In the genomic region with DNA sequence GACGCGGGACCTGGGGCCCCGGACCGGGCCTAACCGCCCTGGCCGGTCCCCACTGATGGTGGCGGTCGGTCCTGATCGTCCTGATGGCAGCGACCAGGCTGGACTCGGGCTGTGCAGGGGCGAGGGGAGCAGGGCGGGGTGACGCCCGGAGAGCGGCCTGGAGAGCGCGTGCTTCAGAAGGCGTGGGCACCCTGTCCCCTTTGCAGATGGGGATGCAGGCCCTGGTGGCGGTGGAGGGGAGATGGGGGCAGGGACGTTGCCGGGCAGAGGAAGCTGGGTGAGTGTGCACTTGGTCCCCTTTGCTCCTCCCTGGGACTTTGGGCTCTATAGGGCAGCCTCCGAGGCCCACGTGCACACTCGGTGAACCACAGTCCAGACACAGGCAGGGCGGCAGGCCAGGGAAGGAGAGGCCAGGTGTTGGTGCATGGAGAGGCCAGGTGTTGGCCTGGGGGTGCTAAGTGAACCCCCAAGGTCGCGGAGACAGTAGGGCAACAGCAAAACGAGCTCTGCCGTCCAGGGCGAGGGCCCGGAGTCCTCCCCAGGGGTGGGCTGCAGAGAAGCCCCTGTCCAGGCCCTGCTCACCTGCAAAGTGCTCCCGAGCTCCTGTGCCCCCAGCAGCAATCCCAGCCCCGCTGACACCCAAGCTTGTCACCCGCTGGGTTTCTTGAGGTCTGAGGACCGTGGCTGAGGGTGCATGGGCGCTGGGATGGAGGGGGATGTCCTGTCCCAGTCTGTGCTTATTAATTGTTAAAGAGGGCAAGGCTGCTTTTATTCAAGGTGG, we compare ENCODE assay signal across 8 cellular contexts. TPM values are rescaled to one million over a fixed set of nuclear protein-coding genes. Genes with fewer than 3 reads are reported as not detected.
DNase-seq lines count a peak whose midpoint lies in the region; ATAC-seq, FAIRE-seq and TF ChIP-seq lines count a peak whose summit lies in the region.

No MANE protein-coding gene starts in this region.

- H3K27ac Mint-ChIP-seq in activated CD4-positive, alpha-beta T cell treated with anti-CD3 and anti-CD28 coated beads, Interleukin-2, amount 10 ng/mL, durations not matched to agents 24 days and 14 days: peak overlapping the region; percentile 100
- peak overlapping the region; percentile 90 to 98 for H3K27ac Mint-ChIP-seq in natural killer cell treated with Interleukin-12 subunit alpha and Interleukin-12 subunit beta and Interleukin-15 and Interleukin-18, amount 100 ng/mL, for 72 hours

- peak overlapping the region; percentile 65 for H3K4me2 ChIP-seq in endothelial cell of umbilical vein (ENCODE audit: insufficient read depth, low read length)

- H3K4me1 ChIP-seq in endothelial cell of umbilical vein (ENCODE audit: control insufficient read depth, extremely low read depth, insufficient read depth, low read length) (peaks cover 9% of the 10 kb centered on the region), tibial artery (peaks cover 0 to 27% (median 12%) of the 10 kb centered on the region in 4 donors)

- H3K4me1 Mint-ChIP-seq in activated CD4-positive, alpha-beta T cell treated with anti-CD3 and anti-CD28 coated beads, Interleukin-2, amount 10 ng/mL, durations not matched to agents 24 days and 14 days: peaks cover 14% of the 10 kb centered on the region
- peaks cover 11 to 17% of the 10 kb centered on the region in 2 donors for H3K4me1 Mint-ChIP-seq in natural killer cell treated with Interleukin-12 subunit alpha and Interleukin-12 subunit beta and Interleukin-15 and Interleukin-18, amount 100 ng/mL, for 72 hours (ENCODE audit: low read depth in 2 of 2)

- CTCF ChIA-PET in endothelial cell of umbilical vein (lab: Charles Lee): no interaction called here

- TF ChIP-seq CTCF in endothelial cell of umbilical vein (IDR thresholded peaks at IDR 0.05; ENCODE audit: extremely low read depth in 1 of 2, insufficient read depth in 1 of 2, low read depth in 1 of 2, low read length in 2 of 2): no peak
- no peak for TF ChIP-seq CTCF in tibial artery (IDR thresholded peaks at IDR 0.05)

- dilution Hi-C loops in endothelial cell of umbilical vein (cut with MboI; ENCODE audit: extremely low pct_ligation_motif_present, low sequenced_read_pairs): no loop called here

- no peaks in the 10 kb centered on the region for H4K20me1 ChIP-seq in endothelial cell of umbilical vein (replicated peaks; ENCODE audit: control insufficient read depth, extremely low read depth, insufficient read depth, low read length)

- H2AFZ ChIP-seq in endothelial cell of umbilical vein (ENCODE audit: low read depth, low read length): peak overlapping the region; percentile 24

- FAIRE-seq in endothelial cell of umbilical vein (lab: Jason Lieb, UNC) (no peak), GM19239 (lab: Jason Lieb, UNC) (no peak)

- H3K27ac ChIP-seq in endothelial cell of umbilical vein (ENCODE audit: insufficient read depth, low read depth, low read length): peak overlapping the region; percentile 79
- peak overlapping the region; percentile 92 to 94 for H3K27ac ChIP-seq in tibial artery

- peak overlapping the region; percentile 95 for H3K4me3 Mint-ChIP-seq in activated CD4-positive, alpha-beta T cell treated with anti-CD3 and anti-CD28 coated beads, Interleukin-2, amount 10 ng/mL, durations not matched to agents 24 days and 14 days
- peak overlapping the region; percentile 84 for H3K4me3 Mint-ChIP-seq in natural killer cell treated with Interleukin-12 subunit alpha and Interleukin-12 subunit beta and Interleukin-15 and Interleukin-18, amount 100 ng/mL, for 72 hours

- no peaks in the 10 kb centered on the region for H3K27me3 ChIP-seq in endothelial cell of umbilical vein (ENCODE audit: control insufficient read depth in 2 of 2, insufficient read depth in 2 of 2, low read length in 2 of 2)
- no peaks in the 10 kb centered on the region for H3K27me3 ChIP-seq in tibial artery

- intact Hi-C loops in activated CD4-positive, alpha-beta T cell treated with anti-CD3 and anti-CD28 coated beads, Interleukin-2, amount 10 ng/mL, durations not matched to agents 24 days and 14 days (cut with micrococcal nuclease): loop anchor here (2.0 kb wide), 1 partner anchor 577 kb away; the partner anchor contains the start of genes DNAAF5 and PRKAR1B
- intact Hi-C loops in endothelial cell of umbilical vein (cut with micrococcal nuclease) (loop anchor here (2.0 kb wide), 2 partner anchors 43 to 49 kb away; partner anchors contain the start of gene FAM20C), tibial artery (cut with DNase I; ENCODE audit: low total_unique reads) (loop anchor here (5.0 kb wide), 1 partner anchor 42 kb away; the partner anchor contains the start of gene FAM20C)

- POLR2A ChIA-PET in endothelial cell of umbilical vein (lab: Charles Lee): no interaction called here

- peaks cover 4% of the 10 kb centered on the region for H3K27me3 Mint-ChIP-seq in activated CD4-positive, alpha-beta T cell treated with anti-CD3 and anti-CD28 coated beads, Interleukin-2, amount 10 ng/mL, durations not matched to agents 24 days and 14 days
- no peaks in the 10 kb centered on the region for H3K27me3 Mint-ChIP-seq in natural killer cell treated with Interleukin-12 subunit alpha and Interleukin-12 subunit beta and Interleukin-15 and Interleukin-18, amount 100 ng/mL, for 72 hours

- peak overlapping the region; percentile 85 for H3K9ac ChIP-seq in endothelial cell of umbilical vein (replicated peaks; ENCODE audit: extremely low read depth, insufficient read depth, low read length)

- H3K36me3 ChIP-seq in endothelial cell of umbilical vein (ENCODE audit: control insufficient read depth in 2 of 2, extremely low read depth in 1 of 2, insufficient read depth in 2 of 2, low read length in 2 of 2) (no peaks in the 10 kb centered on the region), tibial artery (no peaks in the 10 kb centered on the region)

- H3K4me3 ChIP-seq in endothelial cell of umbilical vein (replicated peaks in 1 of 3; ENCODE audit: insufficient read depth in 1 of 3, low read depth in 1 of 3, low read length in 3 of 3): peak overlapping the region; percentile 6 to 44 (median 42)
- H3K4me3 ChIP-seq in tibial artery: peak overlapping the region; percentile 51 to 66

- DNase-seq in HK-2 (ENCODE audit: unreplicated experiment) (peak; percentile 82), endothelial cell of umbilical vein (ENCODE audit: low read depth, low spot score) (no peak), tibial artery (peak; percentile 45 to 83), GM19239 (ENCODE audit: insufficient read length, low spot score) (no peak)
- no peak for DNase-seq in activated CD4-positive, alpha-beta T cell treated with anti-CD3 and anti-CD28 coated beads, Interleukin-2, amount 10 ng/mL, durations not matched to agents 24 days and 14 days
- DNase-seq in natural killer cell treated with Interleukin-12 subunit alpha and Interleukin-12 subunit beta and Interleukin-15 and Interleukin-18, amount 100 ng/mL, for 72 hours (ENCODE audit: low spot score): no peak

- no peaks in the 10 kb centered on the region for H3K9me3 ChIP-seq in endothelial cell of umbilical vein (replicated peaks; ENCODE audit: control insufficient read depth, insufficient read depth, low read length)
- H3K9me3 ChIP-seq in tibial artery: no peaks in the 10 kb centered on the region

- no peak for TF ChIP-seq POLR2A in endothelial cell of umbilical vein (IDR thresholded peaks at IDR 0.05; ENCODE audit: low read depth, low read length)

- peaks cover 15% of the 10 kb centered on the region for H3K36me3 Mint-ChIP-seq in activated CD4-positive, alpha-beta T cell treated with anti-CD3 and anti-CD28 coated beads, Interleukin-2, amount 10 ng/mL, durations not matched to agents 24 days and 14 days (ENCODE audit: low read depth)
- H3K36me3 Mint-ChIP-seq in natural killer cell treated with Interleukin-12 subunit alpha and Interleukin-12 subunit beta and Interleukin-15 and Interleukin-18, amount 100 ng/mL, for 72 hours: no peaks in the 10 kb centered on the region

- peak; percentile 6 for ATAC-seq in GM19328 (IDR thresholded peaks at IDR 0.05; ENCODE audit: unreplicated experiment)
- peak; percentile 9 to 29 for ATAC-seq in natural killer cell treated with Interleukin-12 subunit alpha and Interleukin-12 subunit beta and Interleukin-15 and Interleukin-18, amount 100 ng/mL, for 72 hours
- ATAC-seq in GM19324 (IDR thresholded peaks at IDR 0.05; ENCODE audit: low FRiP score, unreplicated experiment): no peak

- no TSS peak for BruUV-seq in endothelial cell of umbilical vein (replicated peaks; lab: Mats Ljungman, UMichigan)

- H3K79me2 ChIP-seq in endothelial cell of umbilical vein (ENCODE audit: control insufficient read depth, insufficient read depth, low read length): no peaks in the 10 kb centered on the region

- no peaks in the 10 kb centered on the region for H3K9me1 ChIP-seq in endothelial cell of umbilical vein (replicated peaks; ENCODE audit: control insufficient read depth, extremely low read depth, insufficient read depth, low read length)

- no peaks in the 10 kb centered on the region for H3K9me3 Mint-ChIP-seq in activated CD4-positive, alpha-beta T cell treated with anti-CD3 and anti-CD28 coated beads, Interleukin-2, amount 10 ng/mL, durations not matched to agents 24 days and 14 days
- no peaks in the 10 kb centered on the region for H3K9me3 Mint-ChIP-seq in natural killer cell treated with Interleukin-12 subunit alpha and Interleukin-12 subunit beta and Interleukin-15 and Interleukin-18, amount 100 ng/mL, for 72 hours

TF ChIP-seq in endothelial cell of umbilical vein, 7 proteins besides CTCF, POLR2A, EP300 and RAD21 (continues in another document):
- no peak for TF ChIP-seq MYC (IDR thresholded peaks at IDR 0.05; ENCODE audit: low read depth, low read length)
- TF ChIP-seq, protein P1, sequence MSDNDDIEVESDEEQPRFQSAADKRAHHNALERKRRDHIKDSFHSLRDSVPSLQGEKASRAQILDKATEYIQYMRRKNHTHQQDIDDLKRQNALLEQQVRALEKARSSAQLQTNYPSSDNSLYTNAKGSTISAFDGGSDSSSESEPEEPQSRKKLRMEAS (IDR thresholded peaks at IDR 0.05; ENCODE audit: insufficient read depth, insufficient read length): no peak
- TF ChIP-seq FOS (IDR thresholded peaks at IDR 0.05; ENCODE audit: borderline replicate concordance, insufficient read depth, low read length): no peak
- no peak for TF ChIP-seq GATA2 (IDR thresholded peaks at IDR 0.05; ENCODE audit: insufficient read depth, insufficient read length, low read depth, low read length)

RNA-seq across cellular contexts. Expression of gene FAM20C, which starts 42.3 kb away (rescaled TPM):
- total RNA-seq in activated CD4-positive, alpha-beta T cell treated with anti-CD3 and anti-CD28 coated beads, Interleukin-2, amount 10 ng/mL, durations not matched to agents 24 days and 14 days: 0.88 and 1.0 TPM in 2 replicates
- total RNA-seq in endothelial cell of umbilical vein: 34.5 and 44.4 TPM in 2 replicates
- 14.2 and 17.4 TPM in 2 replicates for polyA plus RNA-seq in endothelial cell of umbilical vein
- polyA plus RNA-seq in endothelial cell of umbilical vein (2011; cell fraction: cytosol; rRNA removed): 13.4 and 17.6 TPM in 2 replicates
- 13.3 and 13.8 TPM in 2 replicates for polyA plus RNA-seq in endothelial cell of umbilical vein (2011; cell fraction: nucleus; rRNA removed)
- polyA plus RNA-seq in endothelial cell of umbilical vein (2012): 24.5 and 25.3 TPM in 2 replicates
- 12.8 and 20.3 TPM in 2 replicates for polyA minus RNA-seq in endothelial cell of umbilical vein
- 7.0 TPM for polyA minus RNA-seq in endothelial cell of umbilical vein (2011; cell fraction: cytosol; rRNA and poly(A)+ RNA removed)
- polyA minus RNA-seq in endothelial cell of umbilical vein (2011; cell fraction: nucleus; rRNA and poly(A)+ RNA removed): 8.4 and 18.1 TPM in 2 replicates
- total RNA-seq in natural killer cell treated with Interleukin-12 subunit alpha and Interleukin-12 subunit beta and Interleukin-15 and Interleukin-18, amount 100 ng/mL, for 72 hours: under 1 TPM; 0.62 to 0.98 TPM

Comparison
In these comparisons a context has a peak if more than half of its experiments do, and no peak if none do; other contexts are left out.
1. DNase-seq: peak in HK-2 (single experiment) and tibial artery (2 of 2); none in activated CD4-positive, alpha-beta T cell treated with anti-CD3 and anti-CD28 coated beads, Interleukin-2, amount 10 ng/mL, durations not matched to agents 24 days and 14 days (single experiment), endothelial cell of umbilical vein (single experiment), natural killer cell treated with Interleukin-12 subunit alpha and Interleukin-12 subunit beta and Interleukin-15 and Interleukin-18, amount 100 ng/mL, for 72 hours (single experiment) and GM19239 (single experiment).
2. RNA of gene FAM20C, which starts 42.3 kb away (total RNA-seq): 34.5 to 44.4 TPM in endothelial cell of umbilical vein; 0.88 to 1.0 TPM in activated CD4-positive, alpha-beta T cell treated with anti-CD3 and anti-CD28 coated beads, Interleukin-2, amount 10 ng/mL, durations not matched to agents 24 days and 14 days and 0.62 to 0.98 TPM in natural killer cell treated with Interleukin-12 subunit alpha and Interleukin-12 subunit beta and Interleukin-15 and Interleukin-18, amount 100 ng/mL, for 72 hours; every median in the first group is over 10 times any median in the second.